7 cellular contexts compared by ENCODE assay signal in the genomic region with DNA sequence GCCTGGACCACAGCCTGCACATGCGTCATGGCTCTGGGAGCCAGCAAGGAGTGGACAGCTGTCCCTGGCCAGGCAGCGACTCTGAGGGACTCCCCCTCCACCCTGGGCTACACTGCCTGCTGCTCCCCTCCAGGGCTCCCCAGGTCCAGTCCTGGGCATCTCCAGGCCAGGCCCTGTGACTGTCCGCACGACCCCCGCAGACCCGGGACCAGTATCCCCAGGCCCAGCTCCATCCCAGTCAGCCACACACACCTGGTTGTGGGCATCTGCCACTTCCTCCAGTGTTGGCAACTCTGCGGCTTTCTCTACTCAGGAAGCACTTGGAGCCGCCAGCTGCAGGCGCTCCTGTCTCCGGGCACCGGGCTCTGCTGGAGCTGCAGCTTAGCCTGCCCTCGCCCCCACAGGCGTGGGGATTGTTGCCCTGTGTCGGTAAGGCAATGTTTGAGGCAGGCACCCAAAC. TPM values are rescaled to one million over a fixed set of nuclear protein-coding genes. Genes with fewer than 3 reads are reported as not detected.
A peak's percentile ranks its signal among the peaks of the same experiment; 100 is the strongest.
DNase-seq lines count a peak whose midpoint lies in the region; ATAC-seq and TF ChIP-seq lines count a peak whose summit lies in the region.

No MANE protein-coding gene starts in this region.

- H3K4me2 ChIP-seq in KMS-11, result peak overlapping the region; percentile 41; the same call in 1 of the 2 replicates

- H2AFZ ChIP-seq in KMS-11 (ENCODE audit: low read depth), result peak overlapping the region; percentile 44; the same call in 1 of the 2 replicates

- H3K4me3 ChIP-seq in KMS-11 (IDR thresholded peaks at IDR 0.05; ENCODE audit: insufficient read depth, low read depth, low read length) (no peak overlapping the region), astrocyte of the cerebellum (ENCODE audit: low read depth, low read length) (peak overlapping the region; percentile 60), suprapubic skin (peak overlapping the region; percentile 77)

- no peaks in the 10 kb centered on the region for H4K20me1 ChIP-seq in KMS-11 (ENCODE audit: insufficient read depth)

- no peaks in the 10 kb centered on the region for H3K27me3 ChIP-seq in KMS-11 (ENCODE audit: insufficient read depth, low read depth)
- no peaks in the 10 kb centered on the region for H3K27me3 ChIP-seq in layer of hippocampus (ENCODE audit: control insufficient read depth, insufficient read depth, low read length)
- no peaks in the 10 kb centered on the region for H3K27me3 ChIP-seq in suprapubic skin

- TF ChIP-seq CTCF in KMS-11 (conservative IDR thresholded peaks at IDR 0.05; ENCODE audit: low read depth, low read length), result no peak
- TF ChIP-seq CTCF in astrocyte of the cerebellum (IDR thresholded peaks at IDR 0.05; ENCODE audit: low read depth, low read length, missing control alignments), result no peak
- no peak for TF ChIP-seq CTCF in suprapubic skin (IDR thresholded peaks at IDR 0.05)

- no peak for ATAC-seq in HG02840 (IDR thresholded peaks at IDR 0.05; ENCODE audit: low FRiP score, unreplicated experiment)
- ATAC-seq in GM19467 (IDR thresholded peaks at IDR 0.05; ENCODE audit: unreplicated experiment), result no peak

- no peak for TF ChIP-seq EP300 in suprapubic skin (IDR thresholded peaks at IDR 0.05)

- H3K36me3 ChIP-seq in KMS-11 (ENCODE audit: insufficient read depth) (no peaks in the 10 kb centered on the region), suprapubic skin (peaks cover 18% of the 10 kb centered on the region)

- DNase-seq in astrocyte of the cerebellum (ENCODE audit: low read depth), result no peak
- peak in 1 of 2 donors; percentile 90 for DNase-seq in suprapubic skin (ENCODE audit: low spot score in 2 of 2)
- no peak for DNase-seq in HK-2 (ENCODE audit: unreplicated experiment)

- H3K4me1 ChIP-seq in KMS-11 (ENCODE audit: low read depth, poor library complexity, severe bottlenecking), result peaks cover 7% of the 10 kb centered on the region
- H3K4me1 ChIP-seq in suprapubic skin, result peaks cover 50% of the 10 kb centered on the region

- in situ Hi-C loops in astrocyte of the cerebellum (cut with HindIII; ENCODE audit: low sequenced_read_pairs), result no loop called here

- H3K27ac ChIP-seq in KMS-11 (peak overlapping the region; percentile 76), layer of hippocampus (ENCODE audit: low read depth, low read length) (peak overlapping the region; percentile 97), suprapubic skin (peak overlapping the region; percentile 93)

- no peaks in the 10 kb centered on the region for H3K9me3 ChIP-seq in suprapubic skin

- peak overlapping the region; percentile 71; the same call in 1 of the 2 replicates for H3K9ac ChIP-seq in KMS-11

- H3K79me2 ChIP-seq in KMS-11 (ENCODE audit: insufficient read depth, low read depth), result no peaks in the 10 kb centered on the region

- 45% methylated on average over 10 of the region's 14 CpGs for WGBS in suprapubic skin

- no peak for TF ChIP-seq POLR2A in suprapubic skin (IDR thresholded peaks at IDR 0.05)

RNA-seq across cellular contexts. Expression of gene ULK1, which starts 2.4 kb away (rescaled TPM):
- 100 to 1,000 TPM in 1 of 4 donors, 10 to 100 TPM in 3; 37.0 to 102 (median 65.7) TPM for total RNA-seq in suprapubic skin

RNA-seq across cellular contexts. Expression of gene PUS1, which starts 32.2 kb away (rescaled TPM):
- total RNA-seq in suprapubic skin, result 10 to 100 TPM; 16.3 to 24.4 (median 21.8) TPM

RNA-seq across cellular contexts. Expression of gene EP400, which starts 52.9 kb away (rescaled TPM):
- total RNA-seq in suprapubic skin, result 10 to 100 TPM; 32.0 to 81.3 (median 40.1) TPM
